8 cellular contexts compared by ENCODE assay signal in the genomic region with DNA sequence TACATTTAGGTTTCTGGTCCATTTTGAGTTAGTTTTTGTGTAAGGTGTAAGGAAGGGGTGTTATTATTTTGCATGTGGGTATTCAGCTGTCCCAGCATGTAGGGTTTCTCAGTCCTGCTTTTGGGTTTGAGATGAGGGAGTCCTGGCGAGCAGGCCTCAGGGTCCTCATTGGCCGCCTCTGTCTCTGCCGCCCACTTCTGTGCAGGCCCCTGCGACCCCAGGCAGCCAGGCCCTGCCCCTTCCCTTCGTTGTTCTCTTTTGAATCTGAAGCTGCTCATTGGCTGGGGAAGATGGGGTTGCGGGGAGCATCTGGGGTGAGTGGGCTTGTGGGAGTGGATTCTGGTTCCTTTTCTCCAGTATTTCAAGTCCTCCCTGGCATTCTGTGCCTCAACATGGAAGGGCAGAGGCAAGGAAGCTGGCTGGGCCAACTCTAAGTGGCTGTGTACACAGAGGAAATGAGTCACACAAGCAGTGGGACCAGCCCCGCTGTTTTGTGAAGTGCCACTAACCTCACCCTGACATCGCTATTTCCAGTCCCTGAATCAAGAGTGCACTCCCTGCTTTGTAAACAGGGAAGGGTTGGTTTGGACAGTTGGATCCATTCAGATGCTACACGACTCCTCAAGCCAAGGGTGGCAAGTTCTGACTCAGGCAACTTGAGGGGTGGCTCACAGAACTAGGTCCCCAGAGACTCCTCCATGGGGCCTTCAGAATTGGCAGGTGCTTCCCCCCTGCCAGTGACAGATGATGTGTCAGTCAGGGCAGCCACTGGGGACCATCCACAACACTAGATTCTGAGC.
DNase-seq lines count a peak whose midpoint lies in the region; ATAC-seq and TF ChIP-seq lines count a peak whose summit lies in the region.
"Not testable (repeated sequence)": the region's sequence is repeated elsewhere in the genome, so short reads cannot be mapped to it uniquely, and the experiment has no call there.

No MANE protein-coding gene starts in this region.

- not testable (repeated sequence) for H3K36me3 ChIP-seq in mucosa of descending colon (ENCODE audit: low read depth)

- peak; percentile 92 for ATAC-seq in GM21390 (IDR thresholded peaks at IDR 0.05; ENCODE audit: unreplicated experiment)
- ATAC-seq in HG03442 (IDR thresholded peaks at IDR 0.05; ENCODE audit: unreplicated experiment) = peak; percentile 89
- ATAC-seq in mucosa of descending colon = peak; percentile 99

- H3K4me3 ChIP-seq in choroid plexus epithelial cell (ENCODE audit: low read depth, low read length); mucosa of descending colon: not testable (repeated sequence)

- not testable (repeated sequence) for H3K9me3 ChIP-seq in mucosa of descending colon

- DNase-seq in DMS153 treated with DMSO at 0.1 percent for 48 hours (lab: John Stamatoyannopoulos, UW; ENCODE audit: unreplicated experiment) (peak; percentile 73), NCI-H510A treated with DMSO at 0.1 percent for 48 hours (lab: John Stamatoyannopoulos, UW) (peak; percentile 76), choroid plexus epithelial cell (ENCODE audit: low read depth) (peak; percentile 23), mucosa of descending colon (peak; percentile 76 to 83 (median 80))
- DNase-seq in activated CD4-positive, alpha-beta T cell treated with anti-CD3 and anti-CD28 coated beads, Interleukin-2, amount 50 U/mL, for 24 hours (ENCODE audit: low read depth in 1 of 2, low spot score in 1 of 2) = peak; percentile 9 to 44
- DNase-seq in stimulated activated CD8-positive, alpha-beta memory T cell treated with anti-CD3 and anti-CD28 coated beads, Interleukin-4, amount 100 ng/mL, for 48 hours = peak; percentile 69

- intact Hi-C loops in mucosa of descending colon (cut with DNase I, micrococcal nuclease) = not testable (repeated sequence)

- peaks cover 15% of the 10 kb centered on the region for H3K4me1 ChIP-seq in mucosa of descending colon (ENCODE audit: low read depth)

- not testable (repeated sequence) for TF ChIP-seq CTCF in choroid plexus epithelial cell (conservative IDR thresholded peaks at IDR 0.05; ENCODE audit: low read depth, low read length); mucosa of descending colon (IDR thresholded peaks at IDR 0.05)

Comparison
In these comparisons a context has a peak if more than half of its experiments do, and no peak if none do; other contexts are left out.
1. DNase-seq: peak in every context shown above with its lines; median percentile 80 in mucosa of descending colon; 76 in NCI-H510A treated with DMSO at 0.1 percent for 48 hours; 73 in DMS153 treated with DMSO at 0.1 percent for 48 hours; 69 in stimulated activated CD8-positive, alpha-beta memory T cell treated with anti-CD3 and anti-CD28 coated beads, Interleukin-4, amount 100 ng/mL, for 48 hours; 26 in activated CD4-positive, alpha-beta T cell treated with anti-CD3 and anti-CD28 coated beads, Interleukin-2, amount 50 U/mL, for 24 hours; 23 in choroid plexus epithelial cell.